2 cellular contexts compared by ENCODE assay signal in the genomic region with DNA sequence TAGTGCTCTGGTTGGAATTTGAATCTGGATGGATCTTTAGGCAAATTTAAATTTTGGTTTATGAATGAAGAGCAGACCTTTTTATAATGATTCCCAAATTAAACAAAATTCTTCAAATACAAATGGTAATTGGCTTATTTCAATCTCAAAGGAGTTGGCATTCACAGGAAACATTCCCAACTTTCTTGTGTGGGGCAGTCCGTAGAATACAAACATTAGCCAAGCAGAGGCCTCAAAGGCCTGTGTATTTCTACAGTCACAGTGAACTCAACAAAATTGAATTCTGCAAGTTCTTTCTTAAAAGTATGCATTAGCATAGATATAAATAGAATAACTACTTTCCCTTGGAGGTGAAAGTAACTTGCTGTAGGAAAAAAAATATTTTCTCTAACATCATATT.
TF ChIP-seq lines count a peak whose summit lies in the region.

No MANE protein-coding gene starts in this region.

TF ChIP-seq in GM23338, 12 proteins besides CTCF, POLR2A, EP300 and RAD21 (continued from another document):
- TF ChIP-seq, protein P1, sequence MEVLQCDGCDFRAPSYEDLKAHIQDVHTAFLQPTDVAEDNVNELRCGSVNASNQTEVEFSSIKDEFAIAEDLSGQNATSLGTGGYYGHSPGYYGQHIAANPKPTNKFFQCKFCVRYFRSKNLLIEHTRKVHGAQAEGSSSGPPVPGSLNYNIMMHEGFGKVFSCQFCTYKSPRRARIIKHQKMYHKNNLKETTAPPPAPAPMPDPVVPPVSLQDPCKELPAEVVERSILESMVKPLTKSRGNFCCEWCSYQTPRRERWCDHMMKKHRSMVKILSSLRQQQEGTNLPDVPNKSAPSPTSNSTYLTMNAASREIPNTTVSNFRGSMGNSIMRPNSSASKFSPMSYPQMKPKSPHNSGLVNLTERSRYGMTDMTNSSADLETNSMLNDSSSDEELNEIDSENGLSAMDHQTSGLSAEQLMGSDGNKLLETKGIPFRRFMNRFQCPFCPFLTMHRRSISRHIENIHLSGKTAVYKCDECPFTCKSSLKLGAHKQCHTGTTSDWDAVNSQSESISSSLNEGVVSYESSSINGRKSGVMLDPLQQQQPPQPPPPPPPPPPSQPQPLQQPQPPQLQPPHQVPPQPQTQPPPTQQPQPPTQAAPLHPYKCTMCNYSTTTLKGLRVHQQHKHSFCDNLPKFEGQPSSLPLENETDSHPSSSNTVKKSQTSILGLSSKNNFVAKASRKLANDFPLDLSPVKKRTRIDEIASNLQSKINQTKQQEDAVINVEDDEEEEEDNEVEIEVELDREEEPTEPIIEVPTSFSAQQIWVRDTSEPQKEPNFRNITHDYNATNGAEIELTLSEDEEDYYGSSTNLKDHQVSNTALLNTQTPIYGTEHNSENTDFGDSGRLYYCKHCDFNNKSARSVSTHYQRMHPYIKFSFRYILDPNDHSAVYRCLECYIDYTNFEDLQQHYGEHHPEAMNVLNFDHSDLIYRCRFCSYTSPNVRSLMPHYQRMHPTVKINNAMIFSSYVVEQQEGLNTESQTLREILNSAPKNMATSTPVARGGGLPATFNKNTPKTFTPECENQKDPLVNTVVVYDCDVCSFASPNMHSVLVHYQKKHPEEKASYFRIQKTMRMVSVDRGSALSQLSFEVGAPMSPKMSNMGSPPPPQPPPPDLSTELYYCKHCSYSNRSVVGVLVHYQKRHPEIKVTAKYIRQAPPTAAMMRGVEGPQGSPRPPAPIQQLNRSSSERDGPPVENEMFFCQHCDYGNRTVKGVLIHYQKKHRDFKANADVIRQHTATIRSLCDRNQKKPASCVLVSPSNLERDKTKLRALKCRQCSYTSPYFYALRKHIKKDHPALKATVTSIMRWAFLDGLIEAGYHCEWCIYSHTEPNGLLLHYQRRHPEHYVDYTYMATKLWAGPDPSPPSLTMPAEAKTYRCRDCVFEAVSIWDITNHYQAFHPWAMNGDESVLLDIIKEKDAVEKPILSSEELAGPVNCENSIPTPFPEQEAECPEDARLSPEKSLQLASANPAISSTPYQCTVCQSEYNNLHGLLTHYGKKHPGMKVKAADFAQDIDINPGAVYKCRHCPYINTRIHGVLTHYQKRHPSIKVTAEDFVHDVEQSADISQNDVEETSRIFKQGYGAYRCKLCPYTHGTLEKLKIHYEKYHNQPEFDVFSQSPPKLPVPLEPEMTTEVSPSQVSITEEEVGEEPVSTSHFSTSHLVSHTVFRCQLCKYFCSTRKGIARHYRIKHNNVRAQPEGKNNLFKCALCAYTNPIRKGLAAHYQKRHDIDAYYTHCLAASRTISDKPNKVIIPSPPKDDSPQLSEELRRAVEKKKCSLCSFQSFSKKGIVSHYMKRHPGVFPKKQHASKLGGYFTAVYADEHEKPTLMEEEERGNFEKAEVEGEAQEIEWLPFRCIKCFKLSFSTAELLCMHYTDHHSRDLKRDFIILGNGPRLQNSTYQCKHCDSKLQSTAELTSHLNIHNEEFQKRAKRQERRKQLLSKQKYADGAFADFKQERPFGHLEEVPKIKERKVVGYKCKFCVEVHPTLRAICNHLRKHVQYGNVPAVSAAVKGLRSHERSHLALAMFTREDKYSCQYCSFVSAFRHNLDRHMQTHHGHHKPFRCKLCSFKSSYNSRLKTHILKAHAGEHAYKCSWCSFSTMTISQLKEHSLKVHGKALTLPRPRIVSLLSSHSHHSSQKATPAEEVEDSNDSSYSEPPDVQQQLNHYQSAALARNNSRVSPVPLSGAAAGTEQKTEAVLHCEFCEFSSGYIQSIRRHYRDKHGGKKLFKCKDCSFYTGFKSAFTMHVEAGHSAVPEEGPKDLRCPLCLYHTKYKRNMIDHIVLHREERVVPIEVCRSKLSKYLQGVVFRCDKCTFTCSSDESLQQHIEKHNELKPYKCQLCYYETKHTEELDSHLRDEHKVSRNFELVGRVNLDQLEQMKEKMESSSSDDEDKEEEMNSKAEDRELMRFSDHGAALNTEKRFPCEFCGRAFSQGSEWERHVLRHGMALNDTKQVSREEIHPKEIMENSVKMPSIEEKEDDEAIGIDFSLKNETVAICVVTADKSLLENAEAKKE (CRISPR knock-in tag; IDR thresholded peaks at IDR 0.05): no peak
- TF ChIP-seq JUNB (IDR thresholded peaks at IDR 0.05; ENCODE audit: unreplicated experiment) (no peak), EZH2 (IDR thresholded peaks at IDR 0.05; ENCODE audit: low read depth, unreplicated experiment) (no peak), CREB1 (CRISPR knock-in tag; IDR thresholded peaks at IDR 0.05; ENCODE audit: low read depth) (no peak)
- TF ChIP-seq, protein P2, sequence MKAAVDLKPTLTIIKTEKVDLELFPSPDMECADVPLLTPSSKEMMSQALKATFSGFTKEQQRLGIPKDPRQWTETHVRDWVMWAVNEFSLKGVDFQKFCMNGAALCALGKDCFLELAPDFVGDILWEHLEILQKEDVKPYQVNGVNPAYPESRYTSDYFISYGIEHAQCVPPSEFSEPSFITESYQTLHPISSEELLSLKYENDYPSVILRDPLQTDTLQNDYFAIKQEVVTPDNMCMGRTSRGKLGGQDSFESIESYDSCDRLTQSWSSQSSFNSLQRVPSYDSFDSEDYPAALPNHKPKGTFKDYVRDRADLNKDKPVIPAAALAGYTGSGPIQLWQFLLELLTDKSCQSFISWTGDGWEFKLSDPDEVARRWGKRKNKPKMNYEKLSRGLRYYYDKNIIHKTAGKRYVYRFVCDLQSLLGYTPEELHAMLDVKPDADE (IDR thresholded peaks at IDR 0.05): no peak
- TF ChIP-seq, protein P3, sequence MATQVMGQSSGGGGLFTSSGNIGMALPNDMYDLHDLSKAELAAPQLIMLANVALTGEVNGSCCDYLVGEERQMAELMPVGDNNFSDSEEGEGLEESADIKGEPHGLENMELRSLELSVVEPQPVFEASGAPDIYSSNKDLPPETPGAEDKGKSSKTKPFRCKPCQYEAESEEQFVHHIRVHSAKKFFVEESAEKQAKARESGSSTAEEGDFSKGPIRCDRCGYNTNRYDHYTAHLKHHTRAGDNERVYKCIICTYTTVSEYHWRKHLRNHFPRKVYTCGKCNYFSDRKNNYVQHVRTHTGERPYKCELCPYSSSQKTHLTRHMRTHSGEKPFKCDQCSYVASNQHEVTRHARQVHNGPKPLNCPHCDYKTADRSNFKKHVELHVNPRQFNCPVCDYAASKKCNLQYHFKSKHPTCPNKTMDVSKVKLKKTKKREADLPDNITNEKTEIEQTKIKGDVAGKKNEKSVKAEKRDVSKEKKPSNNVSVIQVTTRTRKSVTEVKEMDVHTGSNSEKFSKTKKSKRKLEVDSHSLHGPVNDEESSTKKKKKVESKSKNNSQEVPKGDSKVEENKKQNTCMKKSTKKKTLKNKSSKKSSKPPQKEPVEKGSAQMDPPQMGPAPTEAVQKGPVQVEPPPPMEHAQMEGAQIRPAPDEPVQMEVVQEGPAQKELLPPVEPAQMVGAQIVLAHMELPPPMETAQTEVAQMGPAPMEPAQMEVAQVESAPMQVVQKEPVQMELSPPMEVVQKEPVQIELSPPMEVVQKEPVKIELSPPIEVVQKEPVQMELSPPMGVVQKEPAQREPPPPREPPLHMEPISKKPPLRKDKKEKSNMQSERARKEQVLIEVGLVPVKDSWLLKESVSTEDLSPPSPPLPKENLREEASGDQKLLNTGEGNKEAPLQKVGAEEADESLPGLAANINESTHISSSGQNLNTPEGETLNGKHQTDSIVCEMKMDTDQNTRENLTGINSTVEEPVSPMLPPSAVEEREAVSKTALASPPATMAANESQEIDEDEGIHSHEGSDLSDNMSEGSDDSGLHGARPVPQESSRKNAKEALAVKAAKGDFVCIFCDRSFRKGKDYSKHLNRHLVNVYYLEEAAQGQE (IDR thresholded peaks at IDR 0.05; ENCODE audit: unreplicated experiment): no peak

TF ChIP-seq in WTC11, 78 proteins besides CTCF, POLR2A, EP300 and RAD21 (continued from another document):
- TF ChIP-seq, protein P4, sequence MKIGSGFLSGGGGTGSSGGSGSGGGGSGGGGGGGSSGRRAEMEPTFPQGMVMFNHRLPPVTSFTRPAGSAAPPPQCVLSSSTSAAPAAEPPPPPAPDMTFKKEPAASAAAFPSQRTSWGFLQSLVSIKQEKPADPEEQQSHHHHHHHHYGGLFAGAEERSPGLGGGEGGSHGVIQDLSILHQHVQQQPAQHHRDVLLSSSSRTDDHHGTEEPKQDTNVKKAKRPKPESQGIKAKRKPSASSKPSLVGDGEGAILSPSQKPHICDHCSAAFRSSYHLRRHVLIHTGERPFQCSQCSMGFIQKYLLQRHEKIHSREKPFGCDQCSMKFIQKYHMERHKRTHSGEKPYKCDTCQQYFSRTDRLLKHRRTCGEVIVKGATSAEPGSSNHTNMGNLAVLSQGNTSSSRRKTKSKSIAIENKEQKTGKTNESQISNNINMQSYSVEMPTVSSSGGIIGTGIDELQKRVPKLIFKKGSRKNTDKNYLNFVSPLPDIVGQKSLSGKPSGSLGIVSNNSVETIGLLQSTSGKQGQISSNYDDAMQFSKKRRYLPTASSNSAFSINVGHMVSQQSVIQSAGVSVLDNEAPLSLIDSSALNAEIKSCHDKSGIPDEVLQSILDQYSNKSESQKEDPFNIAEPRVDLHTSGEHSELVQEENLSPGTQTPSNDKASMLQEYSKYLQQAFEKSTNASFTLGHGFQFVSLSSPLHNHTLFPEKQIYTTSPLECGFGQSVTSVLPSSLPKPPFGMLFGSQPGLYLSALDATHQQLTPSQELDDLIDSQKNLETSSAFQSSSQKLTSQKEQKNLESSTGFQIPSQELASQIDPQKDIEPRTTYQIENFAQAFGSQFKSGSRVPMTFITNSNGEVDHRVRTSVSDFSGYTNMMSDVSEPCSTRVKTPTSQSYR (CRISPR knock-in tag; IDR thresholded peaks at IDR 0.05): no peak
- TF ChIP-seq, protein P5, sequence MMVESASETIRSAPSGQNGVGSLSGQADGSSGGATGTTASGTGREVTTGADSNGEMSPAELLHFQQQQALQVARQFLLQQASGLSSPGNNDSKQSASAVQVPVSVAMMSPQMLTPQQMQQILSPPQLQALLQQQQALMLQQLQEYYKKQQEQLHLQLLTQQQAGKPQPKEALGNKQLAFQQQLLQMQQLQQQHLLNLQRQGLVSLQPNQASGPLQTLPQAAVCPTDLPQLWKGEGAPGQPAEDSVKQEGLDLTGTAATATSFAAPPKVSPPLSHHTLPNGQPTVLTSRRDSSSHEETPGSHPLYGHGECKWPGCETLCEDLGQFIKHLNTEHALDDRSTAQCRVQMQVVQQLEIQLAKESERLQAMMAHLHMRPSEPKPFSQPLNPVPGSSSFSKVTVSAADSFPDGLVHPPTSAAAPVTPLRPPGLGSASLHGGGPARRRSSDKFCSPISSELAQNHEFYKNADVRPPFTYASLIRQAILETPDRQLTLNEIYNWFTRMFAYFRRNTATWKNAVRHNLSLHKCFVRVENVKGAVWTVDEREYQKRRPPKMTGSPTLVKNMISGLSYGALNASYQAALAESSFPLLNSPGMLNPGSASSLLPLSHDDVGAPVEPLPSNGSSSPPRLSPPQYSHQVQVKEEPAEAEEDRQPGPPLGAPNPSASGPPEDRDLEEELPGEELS (CRISPR knock-in tag; IDR thresholded peaks at IDR 0.05): no peak
- TF ChIP-seq, protein P6, sequence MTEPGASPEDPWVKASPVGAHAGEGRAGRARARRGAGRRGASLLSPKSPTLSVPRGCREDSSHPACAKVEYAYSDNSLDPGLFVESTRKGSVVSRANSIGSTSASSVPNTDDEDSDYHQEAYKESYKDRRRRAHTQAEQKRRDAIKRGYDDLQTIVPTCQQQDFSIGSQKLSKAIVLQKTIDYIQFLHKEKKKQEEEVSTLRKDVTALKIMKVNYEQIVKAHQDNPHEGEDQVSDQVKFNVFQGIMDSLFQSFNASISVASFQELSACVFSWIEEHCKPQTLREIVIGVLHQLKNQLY (CRISPR knock-in tag; IDR thresholded peaks at IDR 0.05): no peak
